Comparison of ENCODE assay signal across 21 cellular contexts in the genomic region with DNA sequence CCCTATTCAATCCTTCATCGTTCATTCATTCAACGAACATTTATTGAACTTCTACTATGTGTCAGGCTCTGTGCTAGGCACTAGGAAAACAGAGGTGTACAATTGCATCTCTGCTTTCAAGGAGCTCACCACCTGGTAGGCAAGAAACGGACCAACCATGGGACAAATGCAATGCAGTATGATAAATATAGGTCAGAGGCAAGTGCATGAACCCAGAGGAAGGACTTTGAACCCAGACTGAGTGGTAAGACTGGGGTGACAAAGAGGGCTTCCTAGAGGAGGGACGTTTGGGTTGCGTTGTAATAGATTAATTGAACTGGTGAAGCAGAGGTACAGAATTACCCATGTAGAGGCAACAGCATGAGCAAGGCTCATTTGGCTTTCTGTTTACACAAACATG. TPM values are rescaled to one million over a fixed set of nuclear protein-coding genes. Genes with fewer than 3 reads are reported as not detected.
DNase-seq lines count a peak whose midpoint lies in the region; ATAC-seq and TF ChIP-seq lines count a peak whose summit lies in the region.
"Had no signal": no experiment of that assay in that cellular context is flagged by ENCODE, and none has a peak within 500 bp of the region (broad histone marks: within the 10 kb centered on the region; RNA-seq: fewer than 3 reads in every experiment).

No MANE protein-coding gene starts in this region.

- H3K27me3 Mint-ChIP-seq in activated CD4-positive, alpha-beta T cell treated with anti-CD3 and anti-CD28 coated beads, Interleukin-2, amount 10 ng/mL, durations not matched to agents 24 days and 14 days = no peaks in the 10 kb centered on the region
- no peaks in the 10 kb centered on the region for H3K27me3 Mint-ChIP-seq in activated T-cell treated with anti-CD3 and anti-CD28 coated beads, Interleukin-2, amount 50 U/mL, for 72 hours (ENCODE audit: low read depth)

- H3K27ac ChIP-seq in mucosa of rectum (ENCODE audit: low read depth in 2 of 2, low read length in 2 of 2) (peak overlapping the region; percentile 34 to 49), lower lobe of right lung (no peak overlapping the region)
- H3K27ac ChIP-seq: coronary artery, epithelial cell of prostate, gastrocnemius medialis, SK-N-MC had no signal

- peak; percentile 79 for DNase-seq in activated CD4-positive, alpha-beta T cell treated with anti-CD3 and anti-CD28 coated beads, Interleukin-2, amount 10 ng/mL, durations not matched to agents 24 days and 14 days
- DNase-seq in activated CD4-positive, alpha-beta T cell treated with anti-CD3 and anti-CD28 coated beads, Interleukin-2, amount 50 U/mL, for 48 hours = no peak
- DNase-seq in HuH-7 (ENCODE audit: low spot score) (peak; percentile 21), lower lobe of right lung (no peak), Ammon's horn (ENCODE audit: low spot score) (no peak)
- peak in 1 of 2 donors; percentile 36 for DNase-seq in activated T-cell treated with anti-CD3 and anti-CD28 coated beads, Interleukin-2, amount 50 U/mL, for 72 hours
- no peak for DNase-seq in activated effector memory CD4-positive, alpha-beta T cell treated with Interleukin-2 at 50 U/mL for 16 hours
- DNase-seq: aorta; EL; gastrocnemius medialis; naive B cell; NCI-H2081 treated with DMSO at 0.1 percent for 48 hours; NCI-H69; PC-3; posterior cingulate gyrus; stimulated activated naive CD4-positive, alpha-beta T cell treated with Interleukin-2 at 50 U/mL for 16 hours had no signal

- ATAC-seq in activated T-cell treated with anti-CD3 and anti-CD28 coated beads, Interleukin-2, amount 50 U/mL, for 72 hours (replicated peaks in 1 of 2) = peak in 1 of 2 donors; percentile 4
- no peak for ATAC-seq in lower lobe of right lung
- ATAC-seq: gastrocnemius medialis, PC-3 had no signal

- H3K4me3 Mint-ChIP-seq in activated CD4-positive, alpha-beta T cell treated with anti-CD3 and anti-CD28 coated beads, Interleukin-2, amount 10 ng/mL, durations not matched to agents 24 days and 14 days = peak overlapping the region; percentile 98
- peak overlapping the region; percentile 98 to 99 for H3K4me3 Mint-ChIP-seq in activated T-cell treated with anti-CD3 and anti-CD28 coated beads, Interleukin-2, amount 50 U/mL, for 72 hours

- H3K27me3 ChIP-seq in mucosa of rectum (ENCODE audit: control insufficient read depth in 2 of 2, insufficient read depth in 2 of 2, low read length in 2 of 2) (no peaks in the 10 kb centered on the region), lower lobe of right lung (ENCODE audit: low read depth) (no peaks in the 10 kb centered on the region)

- H3K36me3 Mint-ChIP-seq in activated CD4-positive, alpha-beta T cell treated with anti-CD3 and anti-CD28 coated beads, Interleukin-2, amount 10 ng/mL, durations not matched to agents 24 days and 14 days (ENCODE audit: low read depth) = peaks cover 74% of the 10 kb centered on the region
- peaks cover 26 to 60% of the 10 kb centered on the region in 2 donors for H3K36me3 Mint-ChIP-seq in activated T-cell treated with anti-CD3 and anti-CD28 coated beads, Interleukin-2, amount 50 U/mL, for 72 hours (ENCODE audit: insufficient read depth in 2 of 2)
- H3K36me3 Mint-ChIP-seq: naive B cell had no signal

- H3K4me1 ChIP-seq in mucosa of rectum (ENCODE audit: control insufficient read depth in 2 of 2, insufficient read depth in 2 of 2, low read length in 2 of 2) (peaks cover 0 to 3% of the 10 kb centered on the region in 2 donors), lower lobe of right lung (peaks cover 18% of the 10 kb centered on the region)
- H3K4me1 ChIP-seq: gastrocnemius medialis had no signal

- intact Hi-C loops in activated CD4-positive, alpha-beta T cell treated with anti-CD3 and anti-CD28 coated beads, Interleukin-2, amount 10 ng/mL, durations not matched to agents 24 days and 14 days (cut with micrococcal nuclease) = no loop called here
- intact Hi-C loops in lower lobe of right lung (cut with DNase I) = no loop called here

- H3K9me3 ChIP-seq in mucosa of rectum (ENCODE audit: control insufficient read depth in 2 of 2, low read length in 2 of 2) (no peaks in the 10 kb centered on the region), lower lobe of right lung (no peaks in the 10 kb centered on the region)
- H3K9me3 ChIP-seq: gastrocnemius medialis had no signal

- H3K36me3 ChIP-seq in mucosa of rectum (ENCODE audit: control insufficient read depth in 2 of 2, insufficient read depth in 2 of 2, low read length in 2 of 2) (no peaks in the 10 kb centered on the region), lower lobe of right lung (no peaks in the 10 kb centered on the region)
- H3K36me3 ChIP-seq: gastrocnemius medialis had no signal

- peak overlapping the region; percentile 99 for H3K27ac Mint-ChIP-seq in activated CD4-positive, alpha-beta T cell treated with anti-CD3 and anti-CD28 coated beads, Interleukin-2, amount 10 ng/mL, durations not matched to agents 24 days and 14 days
- H3K27ac Mint-ChIP-seq in activated T-cell treated with anti-CD3 and anti-CD28 coated beads, Interleukin-2, amount 50 U/mL, for 72 hours = peak overlapping the region; percentile 99

- no peak overlapping the region for H3K9ac ChIP-seq in mucosa of rectum (ENCODE audit: low read depth in 1 of 2, low read length in 2 of 2)

- H3K4me1 Mint-ChIP-seq in activated CD4-positive, alpha-beta T cell treated with anti-CD3 and anti-CD28 coated beads, Interleukin-2, amount 10 ng/mL, durations not matched to agents 24 days and 14 days = peaks cover 73% of the 10 kb centered on the region
- H3K4me1 Mint-ChIP-seq in activated T-cell treated with anti-CD3 and anti-CD28 coated beads, Interleukin-2, amount 50 U/mL, for 72 hours (ENCODE audit: low read depth) = peaks cover 86% of the 10 kb centered on the region

- H3K4me3 ChIP-seq in mucosa of rectum (ENCODE audit: low read length in 2 of 2) (no peak overlapping the region), lower lobe of right lung (no peak overlapping the region)
- H3K4me3 ChIP-seq: coronary artery, gastrocnemius medialis, SK-N-MC, smooth muscle cell had no signal

- no peak for TF ChIP-seq CTCF in lower lobe of right lung (IDR thresholded peaks at IDR 0.05)

- peaks cover 4% of the 10 kb centered on the region for H3K9me3 Mint-ChIP-seq in activated CD4-positive, alpha-beta T cell treated with anti-CD3 and anti-CD28 coated beads, Interleukin-2, amount 10 ng/mL, durations not matched to agents 24 days and 14 days
- H3K9me3 Mint-ChIP-seq in activated T-cell treated with anti-CD3 and anti-CD28 coated beads, Interleukin-2, amount 50 U/mL, for 72 hours = peaks cover 3 to 4% of the 10 kb centered on the region in 2 donors

RNA-seq across cellular contexts. Expression of a gene that starts 16.4 kb away (rescaled TPM):
- 500 and 501 TPM in 2 replicates for total RNA-seq in activated CD4-positive, alpha-beta T cell treated with anti-CD3 and anti-CD28 coated beads, Interleukin-2, amount 10 ng/mL, durations not matched to agents 24 days and 14 days
- 100 to 1,000 TPM; 232 to 298 TPM for total RNA-seq in activated T-cell treated with anti-CD3 and anti-CD28 coated beads, Interleukin-2, amount 50 U/mL, for 72 hours
- total RNA-seq in lower lobe of right lung = 9.8 TPM
- total RNA-seq: PC-3, smooth muscle cell had no signal

Comparison
In these comparisons a context has a peak if more than half of its experiments do, and no peak if none do; other contexts are left out.
1. DNase-seq: peak in activated CD4-positive, alpha-beta T cell treated with anti-CD3 and anti-CD28 coated beads, Interleukin-2, amount 10 ng/mL, durations not matched to agents 24 days and 14 days (single experiment) and HuH-7 (single experiment); none in activated CD4-positive, alpha-beta T cell treated with anti-CD3 and anti-CD28 coated beads, Interleukin-2, amount 50 U/mL, for 48 hours (0 of 2), lower lobe of right lung (single experiment), Ammon's horn (single experiment) and activated effector memory CD4-positive, alpha-beta T cell treated with Interleukin-2 at 50 U/mL for 16 hours (single experiment).
2. RNA of a gene that starts 16.4 kb away (total RNA-seq): 500 to 501 TPM in activated CD4-positive, alpha-beta T cell treated with anti-CD3 and anti-CD28 coated beads, Interleukin-2, amount 10 ng/mL, durations not matched to agents 24 days and 14 days and 232 to 298 TPM in activated T-cell treated with anti-CD3 and anti-CD28 coated beads, Interleukin-2, amount 50 U/mL, for 72 hours; 9.8 TPM in lower lobe of right lung (single experiment); every median in the first group is over 10 times any median in the second.